In the genomic region with DNA sequence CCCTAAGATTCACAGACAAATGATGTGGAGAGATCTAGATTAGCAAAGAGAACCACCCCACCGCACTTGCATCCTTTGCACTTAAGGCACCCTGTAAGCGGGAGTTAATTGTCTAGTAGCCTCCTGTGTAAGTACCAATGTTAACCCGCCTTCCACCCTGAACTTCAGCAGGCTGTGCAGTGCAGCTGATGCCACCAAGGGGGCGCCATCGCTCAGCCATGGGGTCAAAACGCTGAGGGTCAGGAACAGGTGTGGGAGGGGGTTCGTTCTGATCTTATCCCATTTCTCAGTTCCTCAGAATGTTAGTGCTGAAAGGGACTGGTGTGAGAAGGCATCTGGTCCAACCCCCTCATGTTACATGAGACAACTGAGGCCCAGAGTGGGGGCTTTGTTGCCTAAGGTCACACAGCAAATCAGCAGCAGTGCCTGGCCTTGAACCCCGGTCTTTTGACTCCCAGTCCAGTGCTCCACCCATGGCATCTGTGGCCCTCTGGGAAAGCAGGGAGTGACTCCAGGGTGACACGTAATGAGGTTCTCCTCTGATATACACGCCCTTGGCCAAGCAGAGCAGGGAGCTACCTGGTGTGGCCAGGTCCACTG, we compare ENCODE assay signal across 13 cellular contexts. TPM values are rescaled to one million over a fixed set of nuclear protein-coding genes. Genes with fewer than 3 reads are reported as not detected.
A peak's percentile ranks its signal among the peaks of the same experiment; 100 is the strongest.
DNase-seq lines count a peak whose midpoint lies in the region; ATAC-seq and TF ChIP-seq lines count a peak whose summit lies in the region.
"Had no signal": no experiment of that assay in that cellular context is flagged by ENCODE, and none has a peak within 500 bp of the region (broad histone marks: within the 10 kb centered on the region; RNA-seq: fewer than 3 reads in every experiment).

No MANE protein-coding gene starts in this region.

- DNase-seq in activated T-cell treated with anti-CD3 and anti-CD28 coated beads, Interleukin-2, amount 50 U/mL, for 24 hours = no peak
- DNase-seq in activated T-cell treated with anti-CD3 and anti-CD28 coated beads, Interleukin-2, amount 50 U/mL, for 1 hour = no peak
- no peak for DNase-seq in HFF-Myc (ENCODE audit: extremely low read depth, low read depth)
- peak; percentile 3 for DNase-seq in dermis blood vessel endothelial cell
- no peak for DNase-seq in osteoblast (ENCODE audit: insufficient read length, low spot score, missing footprints)
- no peak for DNase-seq in DMS153 treated with DMSO at 0.1 percent for 48 hours (lab: John Stamatoyannopoulos, UW; ENCODE audit: unreplicated experiment)
- DNase-seq in Peyer's patch = no peak
- DNase-seq: cerebellar nuclear complex, HCEC 1CT, psoas muscle had no signal

- H3K4me3 ChIP-seq in HFF-Myc (replicated peaks; ENCODE audit: low read depth, low read length) (no peak overlapping the region), osteoblast (ENCODE audit: insufficient read depth, low read length) (no peak overlapping the region), Peyer's patch (no peak overlapping the region)
- H3K4me3 ChIP-seq: lung, psoas muscle had no signal

- peak; percentile 47 for TF ChIP-seq CTCF in HFF-Myc (IDR thresholded peaks at IDR 0.05; ENCODE audit: low read depth, low read length, missing control alignments)
- TF ChIP-seq CTCF in osteoblast (IDR thresholded peaks at IDR 0.05; ENCODE audit: extremely low read depth, low read depth, low read length) = peak; percentile 28
- TF ChIP-seq CTCF in Peyer's patch (IDR thresholded peaks at IDR 0.05) = no peak

- H3K4me2 ChIP-seq in osteoblast (ENCODE audit: insufficient read depth, low read length) = no peak overlapping the region

- H3K36me3 ChIP-seq in osteoblast (ENCODE audit: insufficient read depth, low read length) (no peaks in the 10 kb centered on the region), Peyer's patch (peaks cover 0 to 36% (median 0%) of the 10 kb centered on the region in 3 donors)

- no peak overlapping the region for H3K27ac ChIP-seq in osteoblast (ENCODE audit: low read depth, low read length)
- no peak overlapping the region for H3K27ac ChIP-seq in Peyer's patch
- H3K27ac ChIP-seq: psoas muscle had no signal

- H3K36me3 Mint-ChIP-seq in activated T-cell treated with anti-CD3 and anti-CD28 coated beads, Interleukin-2, amount 50 U/mL, for 24 hours (ENCODE audit: low read depth) = peaks cover 95% of the 10 kb centered on the region

- H3K4me1 Mint-ChIP-seq in activated T-cell treated with anti-CD3 and anti-CD28 coated beads, Interleukin-2, amount 50 U/mL, for 24 hours (ENCODE audit: low read depth) = peaks cover 13% of the 10 kb centered on the region

- peak overlapping the region; percentile 68 for H3K27ac Mint-ChIP-seq in activated T-cell treated with anti-CD3 and anti-CD28 coated beads, Interleukin-2, amount 50 U/mL, for 24 hours

- no peaks in the 10 kb centered on the region for H3K27me3 ChIP-seq in osteoblast (ENCODE audit: insufficient read depth, low read length)
- H3K27me3 ChIP-seq in Peyer's patch = no peaks in the 10 kb centered on the region

- H3K9me3 ChIP-seq in osteoblast (ENCODE audit: low read depth, low read length) = no peaks in the 10 kb centered on the region
- H3K9me3 ChIP-seq in Peyer's patch = no peaks in the 10 kb centered on the region
- H3K9me3 ChIP-seq: psoas muscle had no signal

- ATAC-seq in HG02571 (IDR thresholded peaks at IDR 0.05; ENCODE audit: unreplicated experiment) = no peak
- ATAC-seq: psoas muscle had no signal

- no peaks in the 10 kb centered on the region for H4K20me1 ChIP-seq in osteoblast (ENCODE audit: insufficient read depth, low read length)

- H3K27me3 Mint-ChIP-seq in activated T-cell treated with anti-CD3 and anti-CD28 coated beads, Interleukin-2, amount 50 U/mL, for 24 hours = no peaks in the 10 kb centered on the region

- TF ChIP-seq POLR2A in Peyer's patch (IDR thresholded peaks at IDR 0.05) = no peak

- no peaks in the 10 kb centered on the region for H3K79me2 ChIP-seq in osteoblast (ENCODE audit: insufficient read depth, low read length)

- H3K4me3 Mint-ChIP-seq in activated T-cell treated with anti-CD3 and anti-CD28 coated beads, Interleukin-2, amount 50 U/mL, for 24 hours = no peak overlapping the region
- H3K4me3 Mint-ChIP-seq: activated T-helper 1 cell treated with anti-CD3 and anti-CD28 coated beads, Interleukin-12 subunit alpha, Interleukin-12 subunit beta, Interleukin-2, Interleukin-4 antibody, amounts not matched to agents 30 ng/mL and 10 ng/mL and 1 ng/mL, durations not matched to agents 14 hours and 24 hours and 36 hours had no signal

- H3K4me1 ChIP-seq in osteoblast (ENCODE audit: insufficient read depth, low read length) (no peaks in the 10 kb centered on the region), Peyer's patch (peaks cover 0 to 4% (median 0%) of the 10 kb centered on the region in 4 donors)
- H3K4me1 ChIP-seq: psoas muscle had no signal

- H2AFZ ChIP-seq in osteoblast (ENCODE audit: low read length) = no peak overlapping the region

- no peaks in the 10 kb centered on the region for H3K9me3 Mint-ChIP-seq in activated T-cell treated with anti-CD3 and anti-CD28 coated beads, Interleukin-2, amount 50 U/mL, for 24 hours
- H3K9me3 Mint-ChIP-seq: activated T-helper 1 cell treated with anti-CD3 and anti-CD28 coated beads, Interleukin-12 subunit alpha, Interleukin-12 subunit beta, Interleukin-2, Interleukin-4 antibody, amounts not matched to agents 30 ng/mL and 10 ng/mL and 1 ng/mL, durations not matched to agents 14 hours and 24 hours and 36 hours had no signal

RNA-seq across cellular contexts. Expression of a gene that starts 57.3 kb away (rescaled TPM):
- 11.7 and 12.6 TPM in 2 replicates for total RNA-seq in dermis blood vessel endothelial cell
- 4.7 and 6.5 TPM in 2 replicates for total RNA-seq in osteoblast
- 100 to 1,000 TPM in 1 of 4 donors, 10 to 100 TPM in 3; 46.5 to 155 (median 57.2) TPM for total RNA-seq in Peyer's patch

Comparison
In these comparisons a context has a peak if more than half of its experiments do, and no peak if none do; other contexts are left out.
1. CTCF ChIP-seq: peak in HFF-Myc (single experiment) and osteoblast (single experiment); none in Peyer's patch (0 of 6).